ENCODE assay signal across 26 cellular contexts in the genomic region with DNA sequence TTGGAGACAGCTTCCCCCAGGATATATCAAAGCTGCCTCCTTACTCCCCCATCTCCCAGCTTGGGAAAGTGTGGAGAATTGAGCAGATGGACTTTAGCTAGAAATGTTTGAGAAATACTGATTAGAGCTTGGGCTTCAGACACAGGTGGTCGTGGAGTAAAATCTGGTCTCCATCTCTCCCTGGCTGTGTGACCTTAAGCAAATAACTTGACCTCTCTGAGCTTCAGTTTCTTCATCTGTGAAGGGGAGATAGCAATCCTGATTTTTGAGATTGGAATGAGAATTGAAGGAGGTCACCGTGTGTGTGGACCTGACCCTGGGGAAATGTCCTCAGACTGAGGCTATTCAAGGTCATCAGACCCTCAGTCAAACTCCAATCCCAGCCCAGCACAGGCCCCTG. TPM values are rescaled to one million over a fixed set of nuclear protein-coding genes. Genes with fewer than 3 reads are reported as not detected.
"Had no signal": no experiment of that assay in that cellular context is flagged by ENCODE, and none has a peak within 500 bp of the region (broad histone marks: within the 10 kb centered on the region; RNA-seq: fewer than 3 reads in every experiment).

No MANE protein-coding gene starts in this region.

- FAIRE-seq: colon, endothelial cell of umbilical vein, small intestine had no signal

- H3K9me3 ChIP-seq: adrenal gland, esophagus squamous epithelium, left ventricle myocardium inferior, prostate gland, suprapubic skin had no signal

- H3K4me1 ChIP-seq: left ventricle myocardium inferior, prostate gland had no signal

- H3K4me3 Mint-ChIP-seq: activated CD4-positive, alpha-beta T cell treated with anti-CD3 and anti-CD28 coated beads for 36 hours; activated T-helper 17 cell treated with anti-CD3 and anti-CD28 coated beads, Interleukin-2, amount 50 U/mL, for 72 hours; memory B cell; nephron; T-helper 17 cell had no signal

- H3K27me3 ChIP-seq: adrenal gland, cardiac muscle cell, esophagus squamous epithelium, suprapubic skin had no signal

- H3K4me3 ChIP-seq: adrenal gland, cardiac muscle cell, esophagus squamous epithelium, left ventricle myocardium inferior, prostate gland, suprapubic skin had no signal

- H3K9me3 Mint-ChIP-seq: activated T-helper 17 cell treated with anti-CD3 and anti-CD28 coated beads, Interleukin-2, amount 50 U/mL, for 72 hours; memory B cell; nephron had no signal

- H3K36me3 Mint-ChIP-seq: memory B cell had no signal

- H3K27ac Mint-ChIP-seq: activated CD4-positive, alpha-beta T cell treated with anti-CD3 and anti-CD28 coated beads for 36 hours; activated T-helper 17 cell treated with anti-CD3 and anti-CD28 coated beads, Interleukin-2, amount 50 U/mL, for 72 hours; memory B cell; nephron; T-helper 17 cell had no signal

- H3K4me1 Mint-ChIP-seq: nephron had no signal

- ATAC-seq: activated CD4-positive, alpha-beta T cell treated with anti-CD3 and anti-CD28 coated beads for 36 hours; activated T-helper 17 cell treated with anti-CD3 and anti-CD28 coated beads, Interleukin-2, amount 50 U/mL, for 72 hours; right cardiac atrium; stimulated activated naive CD8-positive, alpha-beta T cell treated with anti-CD3 and anti-CD28 coated beads, Interleukin-15, Interleukin-2, amounts not matched to agents 100 U/mL and 50 U/mL, for 24 hours; T-helper 17 cell had no signal

- H3K27me3 Mint-ChIP-seq: activated CD4-positive, alpha-beta T cell treated with anti-CD3 and anti-CD28 coated beads for 36 hours; activated T-helper 17 cell treated with anti-CD3 and anti-CD28 coated beads, Interleukin-2, amount 50 U/mL, for 72 hours; memory B cell had no signal

- H3K36me3 ChIP-seq: adrenal gland, cardiac muscle cell, esophagus squamous epithelium, left ventricle myocardium inferior, prostate gland, suprapubic skin, WERI-Rb-1 had no signal

- H3K27ac ChIP-seq: adrenal gland, cardiac muscle cell, esophagus squamous epithelium, left ventricle myocardium inferior, prostate gland, suprapubic skin, WERI-Rb-1 had no signal

- DNase-seq: activated CD4-positive, alpha-beta T cell treated with anti-CD3 and anti-CD28 coated beads for 36 hours; activated naive CD4-positive, alpha-beta T cell treated with Interleukin-2 at 50 U/mL for 16 hours; effector CD4-positive, alpha-beta T cell; esophagus squamous epithelium; hippocampal formation; left ventricle myocardium inferior; right cardiac atrium; small intestine; stimulated activated CD4-positive, alpha-beta T cell treated with anti-CD3 and anti-CD28 coated beads, Interleukin-4, amount 100 ng/mL, for 24 hours; stimulated activated naive CD8-positive, alpha-beta T cell treated with anti-CD3 and anti-CD28 coated beads, Interleukin-15, Interleukin-2, amounts not matched to agents 100 U/mL and 50 U/mL, for 24 hours; T-helper 17 cell; trophoblast cell; WERI-Rb-1 had no signal

RNA-seq across cellular contexts. Expression of gene GNLY, which starts 3.6 kb away (rescaled TPM):
- total RNA-seq: cardiac muscle cell, endothelial cell of umbilical vein, fibroblast of villous mesenchyme, glomerular endothelial cell, kidney epithelial cell, osteoblast had no signal
- polyA plus RNA-seq: cardiac muscle cell, endothelial cell of umbilical vein had no signal

RNA-seq across cellular contexts. Expression of gene SFTPB, which starts 29.7 kb away (rescaled TPM):
- total RNA-seq: activated CD4-positive, alpha-beta T cell treated with anti-CD3 and anti-CD28 coated beads for 36 hours; activated T-helper 17 cell treated with anti-CD3 and anti-CD28 coated beads, Interleukin-2, amount 50 U/mL, for 72 hours; cardiac muscle cell; endothelial cell of umbilical vein; esophagus squamous epithelium; fibroblast of villous mesenchyme; glomerular endothelial cell; kidney epithelial cell; left ventricle myocardium inferior; osteoblast; suprapubic skin; T-helper 17 cell had no signal
- polyA plus RNA-seq: cardiac muscle cell, endothelial cell of umbilical vein, right cardiac atrium had no signal

RNA-seq across cellular contexts. Expression of gene ATOH8, which starts 56.1 kb away (rescaled TPM):
- total RNA-seq: activated CD4-positive, alpha-beta T cell treated with anti-CD3 and anti-CD28 coated beads for 36 hours; activated T-helper 17 cell treated with anti-CD3 and anti-CD28 coated beads, Interleukin-2, amount 50 U/mL, for 72 hours; T-helper 17 cell had no signal
